ENCODE assay signal across 1 cellular context in genomic region chr1:110240476-110241210, GRCh38.
TF ChIP-seq lines count a peak whose summit lies in the region.

No MANE protein-coding gene starts in this region.

TF ChIP-seq in H1, 55 proteins besides CTCF, POLR2A, EP300 and RAD21:
- no peak for TF ChIP-seq HDAC6 (IDR thresholded peaks at IDR 0.05; ENCODE audit: low read depth, low read length)
- TF ChIP-seq TCF12 (IDR thresholded peaks at IDR 0.05; ENCODE audit: low read depth, low read length) = no peak
- TF ChIP-seq ATF2 (IDR thresholded peaks at IDR 0.05; ENCODE audit: low read length) = no peak
- TF ChIP-seq SP2 (IDR thresholded peaks at IDR 0.05; ENCODE audit: low read length) = no peak
- no peak for TF ChIP-seq ZNF274 (IDR thresholded peaks at IDR 0.05; ENCODE audit: borderline replicate concordance, extremely low read depth, low read length)
- no peak for TF ChIP-seq CHD1 (IDR thresholded peaks at IDR 0.05; ENCODE audit: low read depth, low read length)
- no peak for TF ChIP-seq TBP (IDR thresholded peaks at IDR 0.05; ENCODE audit: low read depth, low read length)
- no peak for TF ChIP-seq RNF2 (IDR thresholded peaks at IDR 0.05; ENCODE audit: borderline replicate concordance, low read depth, low read length, missing control alignments, poor library complexity, severe bottlenecking)
- no peak for TF ChIP-seq SRF (IDR thresholded peaks at IDR 0.05; ENCODE audit: low read depth, low read length)
- TF ChIP-seq POLR2AphosphoS5 (IDR thresholded peaks at IDR 0.05; ENCODE audit: low read depth, low read length) = no peak
- TF ChIP-seq GABPA (IDR thresholded peaks at IDR 0.05; ENCODE audit: borderline replicate concordance, insufficient read depth, low read length) = no peak
- TF ChIP-seq NANOG (IDR thresholded peaks at IDR 0.05; ENCODE audit: insufficient read depth, low read depth, low read length, poor library complexity, severe bottlenecking) = no peak
- TF ChIP-seq CBX8 (IDR thresholded peaks at IDR 0.05; ENCODE audit: borderline replicate concordance, low read depth, low read length) = no peak
- TF ChIP-seq EGR1 (IDR thresholded peaks at IDR 0.05; ENCODE audit: borderline replicate concordance, low read depth, low read length) = no peak
- TF ChIP-seq NRF1 (IDR thresholded peaks at IDR 0.05; ENCODE audit: low read depth, low read length) = no peak
